ENCODE assay signal across 22 cellular contexts in the genomic region with DNA sequence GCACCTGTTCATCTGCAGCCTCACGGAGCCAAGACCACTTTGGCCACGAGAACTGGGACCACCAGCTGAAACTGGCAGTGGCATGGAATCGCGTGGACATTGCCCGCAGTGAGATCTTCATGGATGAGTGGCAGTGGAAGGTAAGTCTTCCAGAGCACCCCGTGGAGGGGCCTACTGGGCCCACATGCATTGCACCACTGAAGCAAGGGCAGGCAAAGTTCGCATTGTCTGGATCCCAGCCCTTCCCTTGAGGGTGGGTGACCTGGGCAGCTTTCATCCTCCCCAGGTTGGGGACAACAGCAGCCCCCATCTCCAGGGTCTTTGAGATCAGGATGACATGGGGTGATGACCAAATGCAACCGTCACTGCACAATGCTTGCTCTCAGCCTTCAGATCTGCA.
"Had no signal": no experiment of that assay in that cellular context is flagged by ENCODE, and none has a peak within 500 bp of the region (broad histone marks: within the 10 kb centered on the region; RNA-seq: fewer than 3 reads in every experiment).

No MANE protein-coding gene starts in this region.

- H3K27ac Mint-ChIP-seq: activated naive CD4-positive, alpha-beta T cell treated with anti-CD3 and anti-CD28 coated beads for 36 hours; activated naive CD8-positive, alpha-beta T cell; activated T-helper 17 cell treated with anti-CD3 and anti-CD28 coated beads, Interleukin-2, amount 50 U/mL, for 72 hours; brain; T-helper 17 cell; WTC11 had no signal

- H3K27ac ChIP-seq: KMS-11, SJSA1 had no signal

- H3K4me1 Mint-ChIP-seq: activated T-helper 17 cell treated with anti-CD3 and anti-CD28 coated beads, Interleukin-2, amount 50 U/mL, for 72 hours; brain; central memory CD8-positive, alpha-beta T cell; WTC11 had no signal

- H3K27me3 Mint-ChIP-seq: activated naive CD8-positive, alpha-beta T cell; activated T-helper 17 cell treated with anti-CD3 and anti-CD28 coated beads, Interleukin-2, amount 50 U/mL, for 72 hours; central memory CD8-positive, alpha-beta T cell; T-helper 17 cell had no signal

- H3K4me3 ChIP-seq: SJSA1 had no signal

- H3K9me3 ChIP-seq: SJSA1 had no signal

- H3K27me3 ChIP-seq: SJSA1 had no signal

- DNase-seq: activated CD4-positive, alpha-beta T cell treated with anti-CD3 and anti-CD28 coated beads for 48 hours; activated CD4-positive, alpha-beta T cell treated with anti-CD3 and anti-CD28 coated beads, Interleukin-2, amount 50 U/mL, for 4 hours; activated CD4-positive, CD25-positive, alpha-beta regulatory T cell treated with anti-CD3 and anti-CD28 coated beads, Interleukin-2, amount 50 U/mL, for 72 hours; activated gamma-delta T cell; activated naive CD4-positive, alpha-beta T cell treated with anti-CD3 and anti-CD28 coated beads for 36 hours; activated T-cell treated with anti-CD3 and anti-CD28 coated beads, Interleukin-2, amount 50 U/mL, for 4 hours; amygdala; NCI-H1092 treated with DMSO at 0.1 percent for 48 hours; NCI-H1417 treated with DMSO at 0.1 percent for 48 hours; NCI-H1694; NCI-H510A treated with DMSO at 0.1 percent for 48 hours; PC-3; SHP77; T-helper 17 cell; T-helper 9 cell had no signal

- H3K36me3 ChIP-seq: SJSA1 had no signal

- H3K4me3 Mint-ChIP-seq: activated naive CD4-positive, alpha-beta T cell treated with anti-CD3 and anti-CD28 coated beads for 36 hours; activated naive CD8-positive, alpha-beta T cell; activated T-cell treated with anti-CD3 and anti-CD28 coated beads, Interleukin-2, amount 50 U/mL, for 4 hours; activated T-helper 17 cell treated with anti-CD3 and anti-CD28 coated beads, Interleukin-2, amount 50 U/mL, for 72 hours; brain; central memory CD8-positive, alpha-beta T cell; T-helper 17 cell; WTC11 had no signal

- H3K4me2 ChIP-seq: KMS-11 had no signal

- H3K9ac ChIP-seq: KMS-11 had no signal

- H3K36me3 Mint-ChIP-seq: brain had no signal

- H3K9me3 Mint-ChIP-seq: activated T-helper 17 cell treated with anti-CD3 and anti-CD28 coated beads, Interleukin-2, amount 50 U/mL, for 72 hours; central memory CD8-positive, alpha-beta T cell had no signal
